38 cellular contexts compared by ENCODE assay signal in the genomic region with DNA sequence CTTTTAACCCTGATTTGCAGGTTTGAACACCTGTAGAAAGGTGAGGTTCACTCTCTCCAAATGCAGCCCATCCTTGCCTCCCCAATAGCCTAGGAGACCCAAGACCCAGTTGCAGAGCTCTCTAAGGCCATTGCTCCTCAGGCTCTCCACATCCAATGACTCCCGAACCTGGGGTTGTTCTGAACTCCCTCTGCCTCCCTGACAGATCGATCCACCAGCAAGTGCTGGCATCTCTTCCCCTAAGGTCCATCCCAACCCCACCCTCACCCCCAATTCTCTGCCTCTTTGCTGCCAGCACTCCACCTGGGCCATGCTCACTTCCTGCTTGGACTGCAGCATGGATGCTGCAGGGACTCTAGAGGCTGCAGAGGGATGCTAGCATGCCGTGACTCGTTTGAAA. TPM values are rescaled to one million over a fixed set of nuclear protein-coding genes. Genes with fewer than 3 reads are reported as not detected.
"Had no signal": no experiment of that assay in that cellular context is flagged by ENCODE, and none has a peak within 500 bp of the region (broad histone marks: within the 10 kb centered on the region; RNA-seq: fewer than 3 reads in every experiment).

No MANE protein-coding gene starts in this region.

- H3K4me3 ChIP-seq: adrenal gland, body of pancreas, breast epithelium had no signal

- H3K36me3 ChIP-seq: adrenal gland, brain microvascular endothelial cell, breast epithelium had no signal

- H3K27ac ChIP-seq: adrenal gland, body of pancreas, brain microvascular endothelial cell, breast epithelium, VCaP had no signal

- H3K36me3 Mint-ChIP-seq: activated naive CD4-positive, alpha-beta T cell treated with anti-CD3 and anti-CD28 coated beads, Interleukin-2, amount 50 U/mL, for 72 hours; activated naive CD8-positive, alpha-beta T cell treated with anti-CD3 and anti-CD28 coated beads for 36 hours had no signal

- H3K4me1 ChIP-seq: adrenal gland, body of pancreas, breast epithelium had no signal

- H3K9me3 ChIP-seq: adrenal gland, body of pancreas had no signal

- H3K27me3 ChIP-seq: adrenal gland, brain microvascular endothelial cell, breast epithelium had no signal

- DNase-seq: activated B cell treated with CpG ODN at 0.5 μM for 24 hours; activated CD4-positive, alpha-beta T cell treated with anti-CD3 and anti-CD28 coated beads for 4 hours; activated CD4-positive, alpha-beta T cell treated with anti-CD3 and anti-CD28 coated beads, Interleukin-2, amount 10 ng/mL, durations not matched to agents 24 days and 14 days; activated CD4-positive, alpha-beta T cell treated with anti-CD3 and anti-CD28 coated beads, Interleukin-2, amount 50 U/mL, for 1 hour; activated CD4-positive, alpha-beta T cell treated with anti-CD3 and anti-CD28 coated beads, Interleukin-2, amount 50 U/mL, for 4 hours; activated CD4-positive, CD25-positive, alpha-beta regulatory T cell treated with anti-CD3 and anti-CD28 coated beads, Interleukin-2, amount 50 U/mL, for 72 hours; activated CD8-positive, alpha-beta memory T cell treated with anti-CD3 and anti-CD28 coated beads, Interleukin-2, amount 50 U/mL, for 4 hours; activated CD8-positive, alpha-beta T cell treated with anti-CD3 and anti-CD28 coated beads for 36 hours; activated effector memory CD4-positive, alpha-beta T cell treated with anti-CD3 and anti-CD28 coated beads, Interleukin-2, amount 50 U/mL, for 16 hours; activated gamma-delta T cell treated with Interleukin-2 at 50 U/mL for 16 hours; activated naive CD4-positive, alpha-beta T cell; activated naive CD4-positive, alpha-beta T cell treated with anti-CD3 and anti-CD28 coated beads for 36 hours; activated naive CD4-positive, alpha-beta T cell treated with anti-CD3 and anti-CD28 coated beads, Interleukin-2, amount 50 U/mL, for 16 hours; activated naive CD8-positive, alpha-beta T cell treated with anti-CD3 and anti-CD28 coated beads for 36 hours; activated T-cell treated with anti-CD3 and anti-CD28 coated beads for 4 hours; activated T-cell treated with anti-CD3 and anti-CD28 coated beads, Interleukin-2, amount 50 U/mL, for 1 hour; activated T-cell treated with anti-CD3 and anti-CD28 coated beads, Interleukin-2, amount 50 U/mL, for 4 hours; activated T-cell treated with anti-CD3 and anti-CD28 coated beads, Interleukin-2, amount 50 U/mL, for 72 hours; adrenal gland; amniotic stem cell; aorta; body of pancreas; brain microvascular endothelial cell; central memory CD4-positive, alpha-beta T cell; T-helper 1 cell; T-helper 2 cell; T-helper 9 cell had no signal

- H3K27ac Mint-ChIP-seq: activated B cell treated with CpG ODN at 0.5 μM for 24 hours; activated CD4-positive, alpha-beta T cell treated with anti-CD3 and anti-CD28 coated beads, Interleukin-2, amount 10 ng/mL, durations not matched to agents 24 days and 14 days; activated CD8-positive, alpha-beta T cell treated with anti-CD3 and anti-CD28 coated beads for 36 hours; activated naive CD4-positive, alpha-beta T cell treated with anti-CD3 and anti-CD28 coated beads for 36 hours; activated naive CD4-positive, alpha-beta T cell treated with anti-CD3 and anti-CD28 coated beads, Interleukin-2, amount 50 U/mL, for 72 hours; activated naive CD8-positive, alpha-beta T cell treated with anti-CD3 and anti-CD28 coated beads for 36 hours; activated T-cell treated with anti-CD3 and anti-CD28 coated beads, Interleukin-2, amount 50 U/mL, for 72 hours; activated T-helper 1 cell treated with anti-CD3 and anti-CD28 coated beads, Interleukin-12 subunit alpha, Interleukin-12 subunit beta, Interleukin-2, Interleukin-4 antibody, amounts not matched to agents 30 ng/mL and 10 ng/mL and 1 ng/mL, durations not matched to agents 14 hours and 24 hours and 36 hours; T-helper 1 cell treated with Interleukin-12 subunit alpha and Interleukin-12 subunit beta and Interleukin-4 antibody, amounts not matched to agents 30 μg/mL and 1 μg/mL, for 36 hours; T-helper 2 cell treated with Interferon-gamma antibody and Interleukin-4, amounts not matched to agents 5 μg/mL and 100 μg/mL, for 36 hours had no signal

- ATAC-seq: activated CD8-positive, alpha-beta T cell treated with anti-CD3 and anti-CD28 coated beads for 36 hours; activated naive CD4-positive, alpha-beta T cell treated with anti-CD3 and anti-CD28 coated beads, Interleukin-2, amount 50 U/mL, for 72 hours; body of pancreas had no signal

- H3K4me1 Mint-ChIP-seq: activated B cell treated with CpG ODN at 0.5 μM for 24 hours; activated naive CD8-positive, alpha-beta T cell treated with anti-CD3 and anti-CD28 coated beads for 36 hours had no signal

- FAIRE-seq: astrocyte, TTC549 had no signal

- H3K4me3 Mint-ChIP-seq: activated B cell treated with CpG ODN at 0.5 μM for 24 hours; activated CD4-positive, alpha-beta T cell treated with anti-CD3 and anti-CD28 coated beads, Interleukin-2, amount 10 ng/mL, durations not matched to agents 24 days and 14 days; activated CD8-positive, alpha-beta T cell treated with anti-CD3 and anti-CD28 coated beads for 36 hours; activated naive CD4-positive, alpha-beta T cell treated with anti-CD3 and anti-CD28 coated beads for 36 hours; activated naive CD8-positive, alpha-beta T cell treated with anti-CD3 and anti-CD28 coated beads for 36 hours; activated T-cell treated with anti-CD3 and anti-CD28 coated beads, Interleukin-2, amount 50 U/mL, for 4 hours; activated T-cell treated with anti-CD3 and anti-CD28 coated beads, Interleukin-2, amount 50 U/mL, for 72 hours; activated T-helper 1 cell treated with anti-CD3 and anti-CD28 coated beads, Interleukin-12 subunit alpha, Interleukin-12 subunit beta, Interleukin-2, Interleukin-4 antibody, amounts not matched to agents 30 ng/mL and 10 ng/mL and 1 ng/mL, durations not matched to agents 14 hours and 24 hours and 36 hours; T-helper 1 cell treated with Interleukin-12 subunit alpha and Interleukin-12 subunit beta and Interleukin-4 antibody, amounts not matched to agents 30 μg/mL and 1 μg/mL, for 36 hours; T-helper 2 cell treated with Interferon-gamma antibody and Interleukin-4, amounts not matched to agents 5 μg/mL and 100 μg/mL, for 36 hours had no signal

RNA-seq across cellular contexts. Expression of a gene that starts 19.3 kb away (rescaled TPM):
- total RNA-seq: activated B cell treated with CpG ODN at 0.5 μM for 24 hours; activated CD4-positive, alpha-beta T cell treated with anti-CD3 and anti-CD28 coated beads, Interleukin-2, amount 10 ng/mL, durations not matched to agents 24 days and 14 days; activated CD8-positive, alpha-beta memory T cell treated with anti-CD3 and anti-CD28 coated beads for 36 hours; activated CD8-positive, alpha-beta T cell treated with anti-CD3 and anti-CD28 coated beads for 36 hours; activated naive CD4-positive, alpha-beta T cell treated with anti-CD3 and anti-CD28 coated beads for 36 hours; activated naive CD4-positive, alpha-beta T cell treated with anti-CD3 and anti-CD28 coated beads, Interleukin-2, amount 50 U/mL, for 72 hours; activated naive CD8-positive, alpha-beta T cell treated with anti-CD3 and anti-CD28 coated beads for 36 hours; activated T-cell treated with anti-CD3 and anti-CD28 coated beads, Interleukin-2, amount 50 U/mL, for 4 hours; activated T-helper 1 cell treated with anti-CD3 and anti-CD28 coated beads, Interleukin-12 subunit alpha, Interleukin-12 subunit beta, Interleukin-2, Interleukin-4 antibody, amounts not matched to agents 30 ng/mL and 10 ng/mL and 1 ng/mL, durations not matched to agents 14 hours and 24 hours and 36 hours; adrenal gland; aorta; astrocyte; body of pancreas; breast epithelium; cardiac septum; cerebellum had no signal
- polyA plus RNA-seq: adrenal gland, aorta had no signal

RNA-seq across cellular contexts. Expression of a gene that starts 35.1 kb away (rescaled TPM):
- total RNA-seq: astrocyte had no signal

RNA-seq across cellular contexts. Expression of a gene that starts 37.8 kb away (rescaled TPM):
- total RNA-seq: activated B cell treated with CpG ODN at 0.5 μM for 24 hours; activated naive CD4-positive, alpha-beta T cell treated with anti-CD3 and anti-CD28 coated beads for 36 hours; activated naive CD4-positive, alpha-beta T cell treated with anti-CD3 and anti-CD28 coated beads, Interleukin-2, amount 50 U/mL, for 72 hours; activated naive CD8-positive, alpha-beta T cell treated with anti-CD3 and anti-CD28 coated beads for 36 hours had no signal
